In the genomic region with DNA sequence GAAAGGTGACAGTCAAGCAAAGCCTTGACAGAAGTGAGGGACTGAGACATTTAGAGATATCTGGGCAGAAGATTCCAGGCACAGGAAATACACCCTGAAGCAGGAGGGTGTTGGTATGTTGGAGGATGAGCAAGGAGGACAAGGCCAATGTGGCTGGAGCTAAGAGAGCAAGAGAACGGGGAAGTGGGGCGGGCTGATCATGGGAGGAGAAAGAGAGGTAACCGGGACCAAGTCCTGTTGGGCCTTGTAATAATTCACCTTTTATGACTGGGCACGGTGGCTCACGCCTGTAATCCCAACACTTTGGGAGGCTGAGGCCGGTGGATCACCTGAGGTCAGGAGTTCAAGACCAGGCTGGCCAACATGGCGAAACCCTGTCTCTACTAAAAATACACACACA, we compare ENCODE assay signal across 2 cellular contexts. TPM values are rescaled to one million over a fixed set of nuclear protein-coding genes. Genes with fewer than 3 reads are reported as not detected.
"Had no signal": no experiment of that assay in that cellular context is flagged by ENCODE, and none has a peak within 500 bp of the region (broad histone marks: within the 10 kb centered on the region; RNA-seq: fewer than 3 reads in every experiment).

No MANE protein-coding gene starts in this region.

RNA-seq across cellular contexts. Expression of gene DLEC1, which starts 5.4 kb away (rescaled TPM):
- total RNA-seq: PC-3, SJSA1 had no signal
